8 cellular contexts compared by ENCODE assay signal in genomic region chr2:88187038-88187676, GRCh38. TPM values are rescaled to one million over a fixed set of nuclear protein-coding genes. Genes with fewer than 3 reads are reported as not detected.
A peak's percentile ranks its signal among the peaks of the same experiment; 100 is the strongest.
DNase-seq lines count a peak whose midpoint lies in the region; ATAC-seq, FAIRE-seq and TF ChIP-seq lines count a peak whose summit lies in the region.

No MANE protein-coding gene starts in this region.

- H3K27ac ChIP-seq in A549: no peak overlapping the region
- H3K27ac ChIP-seq in heart right ventricle: no peak overlapping the region

- CTCF ChIA-PET in A549 (lab: Yijun Ruan, JAX): interaction anchor here (1.3 to 1.4 kb wide), 2 partner anchors 27 to 127 kb away, joined by 4 to 6 read pairs; no protein-coding TSS in a partner anchor

- H3K4me2 ChIP-seq in A549: no peak overlapping the region

- intact Hi-C loops in heart right ventricle (cut with DNase I): no loop called here

- H3K27ac Mint-ChIP-seq in activated naive CD4-positive, alpha-beta T cell treated with anti-CD3 and anti-CD28 coated beads, Interleukin-2, amount 50 U/mL, for 72 hours: peak overlapping the region in 1 of 2 donors; percentile 40

- H3K4me3 ChIP-seq in A549: no peak overlapping the region
- H3K4me3 ChIP-seq in heart right ventricle: no peak overlapping the region

- no peak for TF ChIP-seq EP300 in A549 (IDR thresholded peaks at IDR 0.05)

- no peak for TF ChIP-seq POLR2A in A549 (IDR thresholded peaks at IDR 0.05; ENCODE audit: low read length)

- H3K9me3 ChIP-seq in A549 (peaks cover 9% of the 10 kb centered on the region; the same call in 1 of the 3 replicates), heart right ventricle (no peaks in the 10 kb centered on the region)

- 2% methylated on average over 7 of the region's 7 CpGs for WGBS in A549 (ENCODE audit: missing lambda C conversion rate)
- WGBS in heart right ventricle, 2 donors: 25 to 37% methylated on average over 7 of the region's 7 CpGs

- no peaks in the 10 kb centered on the region for H3K4me1 ChIP-seq in A549
- H3K4me1 ChIP-seq in heart right ventricle: no peaks in the 10 kb centered on the region

- DNase-seq in A549 (ENCODE audit: low read depth in 1 of 2, low spot score in 1 of 2) (peak; percentile 44 to 63), NCI-H2227 (lab: John Stamatoyannopoulos, UW; ENCODE audit: unreplicated experiment) (peak; percentile 67), heart right ventricle (peak; percentile 47 to 54), retina (peak; percentile 77), HCEC 1CT (no peak)
- peak in 1 of 2 donors; percentile 35 for DNase-seq in activated naive CD4-positive, alpha-beta T cell treated with anti-CD3 and anti-CD28 coated beads, Interleukin-2, amount 50 U/mL, for 72 hours (ENCODE audit: low spot score in 2 of 2)

- FAIRE-seq in A549 (lab: Jason Lieb, UNC): no peak

- peaks cover 9 to 11% of the 10 kb centered on the region in 2 donors for H3K36me3 Mint-ChIP-seq in activated naive CD4-positive, alpha-beta T cell treated with anti-CD3 and anti-CD28 coated beads, Interleukin-2, amount 50 U/mL, for 72 hours

- H3K27me3 ChIP-seq in heart right ventricle: peaks cover 0 to 10% (median 0%) of the 10 kb centered on the region in 7 donors

- POLR2A ChIA-PET in A549 (lab: Yijun Ruan, JAX): no interaction called here

- TF ChIP-seq CTCF in A549 (IDR thresholded peaks at IDR 0.05) (peak; percentile 53), GM12874 (IDR thresholded peaks at IDR 0.05; ENCODE audit: insufficient read depth, low read depth, low read length) (peak; percentile 50), heart right ventricle (IDR thresholded peaks at IDR 0.05) (peak; percentile 22 to 71 (median 63))

- peaks cover 0 to 33% (median 0%) of the 10 kb centered on the region in 9 donors for H3K36me3 ChIP-seq in heart right ventricle

- H3K9me3 Mint-ChIP-seq in activated naive CD4-positive, alpha-beta T cell treated with anti-CD3 and anti-CD28 coated beads, Interleukin-2, amount 50 U/mL, for 72 hours: peaks cover 3% of the 10 kb centered on the region in 2 donors

- ATAC-seq in A549 (peak; percentile 65 to 92), heart right ventricle (peak in 7 of 8 donors; percentile 55 to 84 (median 72)), HG02588 (IDR thresholded peaks at IDR 0.05; ENCODE audit: unreplicated experiment) (no peak)
- ATAC-seq in activated naive CD4-positive, alpha-beta T cell treated with anti-CD3 and anti-CD28 coated beads, Interleukin-2, amount 50 U/mL, for 72 hours: peak; percentile 49 to 68

- TF ChIP-seq RAD21 in A549 (conservative IDR thresholded peaks at IDR 0.05 in 1 of 2, IDR thresholded peaks at IDR 0.05 in 1 of 2): peak; percentile 51 to 80

TF ChIP-seq in A549, 52 proteins besides CTCF, POLR2A, EP300 and RAD21:
- TF ChIP-seq KDM5A (IDR thresholded peaks at IDR 0.05): no peak
- TF ChIP-seq ATOH8 (CRISPR knock-in tag; IDR thresholded peaks at IDR 0.05; ENCODE audit: low read depth): no peak
- no peak for TF ChIP-seq SREBF2 (IDR thresholded peaks at IDR 0.05)
- no peak for TF ChIP-seq NR3C1 (IDR thresholded peaks at IDR 0.05)
- no peak for TF ChIP-seq FOSL2 (IDR thresholded peaks at IDR 0.05)
- TF ChIP-seq FOSL2 (CRISPR knock-in tag; IDR thresholded peaks at IDR 0.05): no peak
- no peak for TF ChIP-seq MAZ (IDR thresholded peaks at IDR 0.05; ENCODE audit: borderline replicate concordance, low read depth, low read length)
- no peak for TF ChIP-seq HDAC2 (IDR thresholded peaks at IDR 0.05)
TF ChIP-seq in A549: peak in this region for 0.

RNA-seq across cellular contexts. Expression of gene THNSL2, which starts 17.0 kb away (rescaled TPM):
- polyA plus RNA-seq in A549 (2011; rRNA removed) (0.04 and 0.10 TPM in 2 replicates), A549 (2017; fragmentation: RNase III; extraction: RNeasy Plus Mini Kit Qiagen cat#74134 plus additional on column Dnase treatment) (not detected in 3 replicates), heart right ventricle (10 to 100 TPM in 1 of 2 donors, 1 to 10 TPM in 1; 9.8 to 23.3 TPM)
- polyA plus RNA-seq in A549 (2012; cell fraction: cytosol; rRNA removed): not detected in 2 replicates
- polyA plus RNA-seq in A549 (2012; cell fraction: nucleus; rRNA removed): not detected in 2 replicates
- polyA minus RNA-seq in A549 (2011; rRNA and poly(A)+ RNA removed): 0.05 TPM in 1 of 2 replicates, not detected in the other
- total RNA-seq in activated naive CD4-positive, alpha-beta T cell treated with anti-CD3 and anti-CD28 coated beads, Interleukin-2, amount 50 U/mL, for 72 hours: 1 to 10 TPM; 1.1 to 1.4 TPM
- total RNA-seq in heart right ventricle: 10 to 100 TPM in 8 of 10 donors, 1 to 10 TPM in 2; 4.2 to 29.7 (median 16.8) TPM

RNA-seq across cellular contexts. Expression of gene FABP1, which starts 59.3 kb away (rescaled TPM):
- not detected in 2 replicates for polyA plus RNA-seq in A549 (2011; rRNA removed)
- polyA plus RNA-seq in A549 (2012; cell fraction: cytosol; rRNA removed): not detected in 2 replicates
- polyA plus RNA-seq in A549 (2012; cell fraction: nucleus; rRNA removed): not detected in 2 replicates
- not detected in 3 replicates for polyA plus RNA-seq in A549 (2017; fragmentation: RNase III; extraction: RNeasy Plus Mini Kit Qiagen cat#74134 plus additional on column Dnase treatment)
- not detected in 2 replicates for polyA minus RNA-seq in A549 (2011; rRNA and poly(A)+ RNA removed)
- total RNA-seq in activated naive CD4-positive, alpha-beta T cell treated with anti-CD3 and anti-CD28 coated beads, Interleukin-2, amount 50 U/mL, for 72 hours: not detected
- not detected for total RNA-seq in heart right ventricle
- 1 to 10 TPM in 1 of 2 donors, under 1 TPM in 1; 0.14 to 1.1 TPM for polyA plus RNA-seq in heart right ventricle
